9 cellular contexts compared by ENCODE assay signal in genomic region chr4:163484906-163485305, GRCh38. TPM values are rescaled to one million over a fixed set of nuclear protein-coding genes. Genes with fewer than 3 reads are reported as not detected.
DNase-seq lines count a peak whose midpoint lies in the region; ATAC-seq, FAIRE-seq and TF ChIP-seq lines count a peak whose summit lies in the region.
"Had no signal": no experiment of that assay in that cellular context is flagged by ENCODE, and none has a peak within 500 bp of the region (broad histone marks: within the 10 kb centered on the region; RNA-seq: fewer than 3 reads in every experiment).

No MANE protein-coding gene starts in this region.

- POLR2A ChIA-PET in AG04450 (lab: Yijun Ruan, JAX) (no interaction called here), HepG2 (lab: Yijun Ruan, JAX) (no interaction called here)

- 4% methylated on average over 4 of the region's 4 CpGs for WGBS in HepG2 (ENCODE audit: low lambda C conversion rate)

- DNase-seq in AG04450 (ENCODE audit: low read depth, low spot score), result peak; percentile 11
- DNase-seq in GM13977 (ENCODE audit: low spot score), result peak; percentile 35
- peak; percentile 65 for DNase-seq in Jurkat, Clone E6-1 (ENCODE audit: low read depth, low spot score)
- peak; percentile 29 for DNase-seq in T-helper 9 cell
- DNase-seq in bronchial epithelial cell (ENCODE audit: low read depth), result peak; percentile 44
- DNase-seq in HepG2 (ENCODE audit: low spot score), result peak; percentile 41
- peak; percentile 32 for DNase-seq in stimulated activated CD8-positive, alpha-beta memory T cell treated with anti-CD3 and anti-CD28 coated beads, Interleukin-4, amount 100 ng/mL, for 24 hours (ENCODE audit: low read depth)

- ATAC-seq in HepG2, result peak; percentile 81
- ATAC-seq in HG02870 (IDR thresholded peaks at IDR 0.05; ENCODE audit: unreplicated experiment), result no peak

- in situ Hi-C loops in GM13977 (cut with MboI; ENCODE audit: low pct_unique_long_range_greater_than_20kb, low sequenced_read_pairs, unreplicated experiment) (loop anchor here (25.0 kb wide), 1 partner anchor 373 kb away; no protein-coding TSS in a partner anchor), HepG2 (cut with HindIII; ENCODE audit: extremely low pct_ligation_motif_present, low pct_unique_long_range_greater_than_20kb) (loop anchor here (5.0 kb wide), 1 partner anchor 62 kb away; no protein-coding TSS in a partner anchor)

- TF ChIP-seq RAD21 in HepG2 (CRISPR knock-in tag; IDR thresholded peaks at IDR 0.05), result peak; percentile 50; the same call in 1 of the 2 replicates

- no peak for TF ChIP-seq EP300 in HepG2 (IDR thresholded peaks at IDR 0.05; ENCODE audit: low read depth in 2 of 2, low read length in 2 of 2)
- no peak for TF ChIP-seq EP300 in HepG2 (CRISPR knock-in tag; IDR thresholded peaks at IDR 0.05; ENCODE audit: borderline replicate concordance)

- H3K27me3 ChIP-seq in AG04450 (ENCODE audit: control insufficient read depth, insufficient read depth, low read length) (peaks cover 3% of the 10 kb centered on the region), bronchial epithelial cell (ENCODE audit: control insufficient read depth, insufficient read depth, low read length) (no peaks in the 10 kb centered on the region), HepG2 (ENCODE audit: control insufficient read depth in 1 of 2, insufficient read depth in 2 of 2, low read length in 2 of 2) (no peaks in the 10 kb centered on the region)
- H3K27me3 ChIP-seq: neutrophil had no signal

- H3K4me3 ChIP-seq in AG04450 (ENCODE audit: low read depth, low read length) (no peak overlapping the region), bronchial epithelial cell (ENCODE audit: low read depth, low read length) (no peak overlapping the region), HepG2 (replicated peaks in 1 of 3; ENCODE audit: insufficient read depth in 1 of 3, low read depth in 2 of 3, low read length in 3 of 3) (no peak overlapping the region)
- H3K4me3 ChIP-seq in Jurkat, Clone E6-1 (ENCODE audit: low read length), result no peak overlapping the region

- TF ChIP-seq CTCF in AG04450 (IDR thresholded peaks at IDR 0.05; ENCODE audit: low read depth, low read length), result peak; percentile 63
- peak; percentile 64 for TF ChIP-seq CTCF in GM13977 (IDR thresholded peaks at IDR 0.05; ENCODE audit: extremely low read depth, insufficient read depth, missing control alignments)
- TF ChIP-seq CTCF in bronchial epithelial cell (IDR thresholded peaks at IDR 0.05; ENCODE audit: insufficient read depth, low read length, severe bottlenecking), result peak; percentile 30
- TF ChIP-seq CTCF in HepG2 (CRISPR knock-in tag; IDR thresholded peaks at IDR 0.05), result peak; percentile 76

- H3K4me2 ChIP-seq in HepG2 (ENCODE audit: low read depth, low read length), result no peak overlapping the region

- no peak for FAIRE-seq in bronchial epithelial cell (lab: Jason Lieb, UNC)
- peak; percentile 48 for FAIRE-seq in HepG2 (lab: Jason Lieb, UNC)

- no peaks in the 10 kb centered on the region for H4K20me1 ChIP-seq in HepG2 (ENCODE audit: insufficient read depth, low read length)

- no peak overlapping the region for H3K9ac ChIP-seq in HepG2 (ENCODE audit: insufficient read depth, low read depth, low read length)

- no peaks in the 10 kb centered on the region for H3K36me3 ChIP-seq in bronchial epithelial cell (ENCODE audit: control insufficient read depth, insufficient read depth, low read length)
- no peaks in the 10 kb centered on the region for H3K36me3 ChIP-seq in HepG2 (replicated peaks in 1 of 2; ENCODE audit: control insufficient read depth in 1 of 2, insufficient read depth in 2 of 2, low read length in 2 of 2)
- H3K36me3 ChIP-seq: neutrophil had no signal

- H3K79me2 ChIP-seq in HepG2 (ENCODE audit: insufficient read depth, low read length), result no peaks in the 10 kb centered on the region

- no peak for TF ChIP-seq POLR2A in HepG2 (IDR thresholded peaks at IDR 0.05; ENCODE audit: insufficient read depth in 1 of 2, low read depth in 2 of 2, low read length in 2 of 2)

- BruUV-seq in HepG2 (replicated peaks; lab: Mats Ljungman, UMichigan), result no TSS peak

- H3K9me3 ChIP-seq in AG04450 (ENCODE audit: control insufficient read depth, insufficient read depth, low read length) (no peaks in the 10 kb centered on the region), HepG2 (ENCODE audit: low read length) (no peaks in the 10 kb centered on the region)
- H3K9me3 ChIP-seq: neutrophil had no signal

- no peaks in the 10 kb centered on the region for H3K4me1 ChIP-seq in HepG2 (ENCODE audit: insufficient read depth, low read length)

- CTCF ChIA-PET in AG04450 (lab: Charles Lee), result interaction anchor here (0.7 to 4.7 kb wide), 16 partner anchors 9 to 1612 kb away, joined by 3 to 218 read pairs (median 6); partner anchors contain the start of gene TMA16
- CTCF ChIA-PET in HepG2 (lab: Yijun Ruan, JAX; ENCODE audit: low intra/inter-chr PET ratio, low total read pairs), result interaction anchor here (1.1 to 2.7 kb wide), 4 partner anchors 60 to 1247 kb away, joined by 4 to 19 read pairs (median 10); no protein-coding TSS in a partner anchor

- no peak overlapping the region for H2AFZ ChIP-seq in HepG2 (ENCODE audit: low read length)

- intact Hi-C loops in HepG2 (cut with micrococcal nuclease; ENCODE audit: unreplicated experiment), result loop anchor here (1.0 to 2.0 kb wide), 4 partner anchors 59 to 528 kb away; no protein-coding TSS in a partner anchor

- no peak overlapping the region for H3K27ac ChIP-seq in AG04450 (ENCODE audit: low read depth, low read length)
- H3K27ac ChIP-seq in HepG2 (ENCODE audit: extremely low read length, insufficient read depth, low read length), result no peak overlapping the region
- H3K27ac ChIP-seq: neutrophil had no signal

TF ChIP-seq in HepG2, 621 proteins besides CTCF, POLR2A, EP300 and RAD21 (continues in another document):
- TF ChIP-seq ZNF652 (CRISPR knock-in tag; IDR thresholded peaks at IDR 0.05; ENCODE audit: borderline replicate concordance, low read depth), result peak; percentile 65; the same call in 1 of the 2 replicates
- TF ChIP-seq JUND (CRISPR knock-in tag; IDR thresholded peaks at IDR 0.05), result no peak
- TF ChIP-seq GABPA (IDR thresholded peaks at IDR 0.05; ENCODE audit: low read depth, low read length), result no peak
- TF ChIP-seq GABPA (CRISPR knock-in tag; IDR thresholded peaks at IDR 0.05; ENCODE audit: low read depth), result no peak

RNA-seq across cellular contexts. Expression of gene TMA16, which starts 9.6 kb away (rescaled TPM):
- polyA plus RNA-seq in AG04450 (2011; rRNA removed) (15.3 and 21.1 TPM in 2 replicates), HepG2 (2011; rRNA removed) (5.5 and 8.1 TPM in 2 replicates)
- 16.4 and 17.4 TPM in 2 replicates for polyA minus RNA-seq in AG04450 (2011; rRNA and poly(A)+ RNA removed)
- 68.1 TPM for polyA plus RNA-seq in Jurkat, Clone E6-1 (2012; ENCODE audit: insufficient read depth, insufficient read length)
- total RNA-seq in bronchial epithelial cell (23.6 and 43.4 TPM in 2 replicates), HepG2 (2016; rRNA removed; fragmentation: Illumina TruSeq; extraction: Trizol) (52.5 and 69.0 TPM in 2 replicates)
- total RNA-seq in HepG2 (2016; cell fraction: cytosol; rRNA removed; fragmentation: Illumina TruSeq; extraction: Trizol; ENCODE audit: low read depth), result 11.9 and 13.1 TPM in 2 replicates
- total RNA-seq in HepG2 (2016; cell fraction: insoluble cytoplasmic fraction; rRNA removed; fragmentation: Illumina TruSeq; extraction: Trizol), result 50.9 and 66.9 TPM in 2 replicates
- 16.5 and 17.2 TPM in 2 replicates for total RNA-seq in HepG2 (2016; cell fraction: membrane; rRNA removed; fragmentation: Illumina TruSeq; extraction: Trizol)
- total RNA-seq in HepG2 (2016; cell fraction: nucleus; rRNA removed; fragmentation: Illumina TruSeq; extraction: Trizol), result 44.0 and 49.8 TPM in 2 replicates
- 4.3 and 6.7 TPM in 2 replicates for polyA plus RNA-seq in HepG2 (2011; cell fraction: cytosol; rRNA removed)
- polyA plus RNA-seq in HepG2 (2011; cell fraction: nucleus; rRNA removed), result 5.6 and 6.9 TPM in 2 replicates
- polyA plus RNA-seq in HepG2 (2012), result 27.0 and 34.3 TPM in 2 replicates
- 8.3 and 9.3 TPM in 2 replicates for polyA plus RNA-seq in HepG2 (2016; cell fraction: cytosol; fragmentation: Illumina TruSeq; extraction: Trizol; ENCODE audit: low read depth)
- 57.7 and 64.9 TPM in 2 replicates for polyA plus RNA-seq in HepG2 (2016; cell fraction: insoluble cytoplasmic fraction; fragmentation: Illumina TruSeq; extraction: Trizol; ENCODE audit: low read depth)
- 9.0 and 9.8 TPM in 2 replicates for polyA plus RNA-seq in HepG2 (2016; cell fraction: membrane; fragmentation: Illumina TruSeq; extraction: Trizol; ENCODE audit: low read depth)
- 23.1 and 23.7 TPM in 2 replicates for polyA plus RNA-seq in HepG2 (2016; cell fraction: nucleus; fragmentation: Illumina TruSeq; extraction: Trizol; ENCODE audit: insufficient read depth, low read depth)
- 7.5 and 13.3 TPM in 2 replicates for polyA minus RNA-seq in HepG2 (2011; rRNA and poly(A)+ RNA removed; ENCODE audit: low replicate concordance)
- polyA minus RNA-seq in HepG2 (2011; cell fraction: cytosol; rRNA and poly(A)+ RNA removed), result 8.4 and 11.8 TPM in 2 replicates
- 72.2 and 87.8 TPM in 2 replicates for polyA minus RNA-seq in HepG2 (2011; cell fraction: nucleus; rRNA and poly(A)+ RNA removed)

RNA-seq across cellular contexts. Expression of gene TKTL2, which starts 11.4 kb away (rescaled TPM):
- polyA plus RNA-seq in AG04450 (2011; rRNA removed), result not detected in 2 replicates
- polyA minus RNA-seq in AG04450 (2011; rRNA and poly(A)+ RNA removed), result 0.09 TPM in 1 of 2 replicates, not detected in the other
- polyA plus RNA-seq in Jurkat, Clone E6-1 (2012; ENCODE audit: insufficient read depth, insufficient read length), result not detected
- total RNA-seq in bronchial epithelial cell, result under 0.01 TPM in 1 of 2 replicates, not detected in the other
- total RNA-seq in HepG2 (2016; rRNA removed; fragmentation: Illumina TruSeq; extraction: Trizol), result not detected in 2 replicates
- not detected in 2 replicates for total RNA-seq in HepG2 (2016; cell fraction: cytosol; rRNA removed; fragmentation: Illumina TruSeq; extraction: Trizol; ENCODE audit: low read depth)
- total RNA-seq in HepG2 (2016; cell fraction: insoluble cytoplasmic fraction; rRNA removed; fragmentation: Illumina TruSeq; extraction: Trizol), result not detected in 2 replicates
- total RNA-seq in HepG2 (2016; cell fraction: membrane; rRNA removed; fragmentation: Illumina TruSeq; extraction: Trizol), result not detected in 2 replicates
- total RNA-seq in HepG2 (2016; cell fraction: nucleus; rRNA removed; fragmentation: Illumina TruSeq; extraction: Trizol), result not detected in 2 replicates
- polyA plus RNA-seq in HepG2 (2011; rRNA removed), result not detected in 2 replicates
- not detected in 2 replicates for polyA plus RNA-seq in HepG2 (2011; cell fraction: cytosol; rRNA removed)
- not detected in 2 replicates for polyA plus RNA-seq in HepG2 (2011; cell fraction: nucleus; rRNA removed)
- polyA plus RNA-seq in HepG2 (2012), result not detected in 2 replicates
- polyA plus RNA-seq in HepG2 (2016; cell fraction: cytosol; fragmentation: Illumina TruSeq; extraction: Trizol; ENCODE audit: low read depth), result not detected in 2 replicates
- polyA plus RNA-seq in HepG2 (2016; cell fraction: insoluble cytoplasmic fraction; fragmentation: Illumina TruSeq; extraction: Trizol; ENCODE audit: low read depth), result not detected in 2 replicates
- not detected in 2 replicates for polyA plus RNA-seq in HepG2 (2016; cell fraction: membrane; fragmentation: Illumina TruSeq; extraction: Trizol; ENCODE audit: low read depth)
- polyA plus RNA-seq in HepG2 (2016; cell fraction: nucleus; fragmentation: Illumina TruSeq; extraction: Trizol; ENCODE audit: insufficient read depth, low read depth), result not detected in 2 replicates
- not detected in 2 replicates for polyA minus RNA-seq in HepG2 (2011; rRNA and poly(A)+ RNA removed; ENCODE audit: low replicate concordance)
- polyA minus RNA-seq in HepG2 (2011; cell fraction: cytosol; rRNA and poly(A)+ RNA removed), result not detected in 2 replicates
- not detected in 2 replicates for polyA minus RNA-seq in HepG2 (2011; cell fraction: nucleus; rRNA and poly(A)+ RNA removed)

Comparison
In these comparisons a context has a peak if more than half of its experiments do, and no peak if none do; other contexts are left out.
1. DNase-seq: peak in every context shown above with its lines; median percentile 65 in Jurkat, Clone E6-1; 44 in bronchial epithelial cell; 41 in HepG2; 35 in GM13977; 32 in stimulated activated CD8-positive, alpha-beta memory T cell treated with anti-CD3 and anti-CD28 coated beads, Interleukin-4, amount 100 ng/mL, for 24 hours; 29 in T-helper 9 cell; 11 in AG04450.